8 cellular contexts compared by ENCODE assay signal in genomic region chr6:21586760-21587181, GRCh38. TPM values are rescaled to one million over a fixed set of nuclear protein-coding genes. Genes with fewer than 3 reads are reported as not detected.
DNase-seq lines count a peak whose midpoint lies in the region; ATAC-seq and TF ChIP-seq lines count a peak whose summit lies in the region.

No MANE protein-coding gene starts in this region.

- peaks cover 12% of the 10 kb centered on the region for H3K9me3 Mint-ChIP-seq in activated naive CD8-positive, alpha-beta T cell treated with anti-CD3 and anti-CD28 coated beads, Interleukin-2, amount 50 U/mL, for 24 hours

- DNase-seq in activated naive CD8-positive, alpha-beta T cell treated with anti-CD3 and anti-CD28 coated beads, Interleukin-2, amount 50 U/mL, for 24 hours: no peak
- peak; percentile 49 for DNase-seq in stomach
- DNase-seq in NCI-H1092 (lab: John Stamatoyannopoulos, UW): no peak
- no peak for DNase-seq in hepatic stellate cell (ENCODE audit: low spot score)

- TF ChIP-seq POLR2A in stomach (IDR thresholded peaks at IDR 0.05): no peak

- no peak overlapping the region for H3K27ac ChIP-seq in iPS-20b (ENCODE audit: low read length)
- peak overlapping the region; percentile 89 to 93 (median 90) for H3K27ac ChIP-seq in stomach

- H3K9ac ChIP-seq in iPS-20b (ENCODE audit: low read depth, low read length): peak overlapping the region; percentile 78; the same call in 1 of the 2 replicates

- H3K4me3 ChIP-seq in iPS-20b (ENCODE audit: low read length) (peak overlapping the region; percentile 72), stomach (peak overlapping the region; percentile 67 to 86 (median 73))

- TF ChIP-seq EP300 in stomach (IDR thresholded peaks at IDR 0.05): no peak

- H3K36me3 ChIP-seq in iPS-20b (ENCODE audit: insufficient read depth, low read depth, low read length) (no peaks in the 10 kb centered on the region), stomach (no peaks in the 10 kb centered on the region)

- no peaks in the 10 kb centered on the region for H3K9me3 ChIP-seq in iPS-20b (ENCODE audit: insufficient read depth, low read depth, low read length)
- H3K9me3 ChIP-seq in stomach: peaks cover 0 to 8% (median 3%) of the 10 kb centered on the region in 4 donors

- no peaks in the 10 kb centered on the region for H3K36me3 Mint-ChIP-seq in activated naive CD8-positive, alpha-beta T cell treated with anti-CD3 and anti-CD28 coated beads, Interleukin-2, amount 50 U/mL, for 24 hours (ENCODE audit: low read depth)

- peak overlapping the region; percentile 86 for H3K4me3 Mint-ChIP-seq in activated naive CD8-positive, alpha-beta T cell treated with anti-CD3 and anti-CD28 coated beads, Interleukin-2, amount 50 U/mL, for 24 hours

- peaks cover 14% of the 10 kb centered on the region for H3K4me1 Mint-ChIP-seq in activated naive CD8-positive, alpha-beta T cell treated with anti-CD3 and anti-CD28 coated beads, Interleukin-2, amount 50 U/mL, for 24 hours

- no peak overlapping the region for H3K27ac Mint-ChIP-seq in activated naive CD8-positive, alpha-beta T cell treated with anti-CD3 and anti-CD28 coated beads, Interleukin-2, amount 50 U/mL, for 24 hours

- H3K4me1 ChIP-seq in iPS-20b (ENCODE audit: insufficient read depth, low read length) (peaks cover 5% of the 10 kb centered on the region; the same call in 1 of the 2 replicates), stomach (peaks cover 6 to 29% (median 20%) of the 10 kb centered on the region in 4 donors)

- no peak for TF ChIP-seq CTCF in stomach (IDR thresholded peaks at IDR 0.05)

- H3K27me3 Mint-ChIP-seq in activated naive CD8-positive, alpha-beta T cell treated with anti-CD3 and anti-CD28 coated beads, Interleukin-2, amount 50 U/mL, for 24 hours: peaks cover 38% of the 10 kb centered on the region

- H3K27me3 ChIP-seq in iPS-20b (ENCODE audit: insufficient read depth, low read length) (peaks cover 30% of the 10 kb centered on the region), stomach (no peaks in the 10 kb centered on the region)

- WGBS in stomach, 5 donors: 7 to 16% (median 7%) methylated on average over 12 to 15 of the region's 15 CpGs

- peak; percentile 2 for ATAC-seq in GM18517 (IDR thresholded peaks at IDR 0.05; ENCODE audit: unreplicated experiment)
- peak; percentile 4 for ATAC-seq in HG03103 (IDR thresholded peaks at IDR 0.05; ENCODE audit: low read depth, unreplicated experiment)
- no peak for ATAC-seq in activated naive CD8-positive, alpha-beta T cell treated with anti-CD3 and anti-CD28 coated beads, Interleukin-2, amount 50 U/mL, for 24 hours
- ATAC-seq in HG03565 (IDR thresholded peaks at IDR 0.05; ENCODE audit: unreplicated experiment): no peak

- intact Hi-C loops in stomach (cut with DNase I; ENCODE audit: low total_unique reads): loop anchor here (10.0 kb wide), 1 partner anchor 1022 kb away; no protein-coding TSS in a partner anchor

RNA-seq across cellular contexts. Expression of gene SOX4, which starts 6.8 kb away (rescaled TPM):
- total RNA-seq in stomach: 10 to 100 TPM in 4 of 5 donors, 1 to 10 TPM in 1; 1.2 to 62.0 (median 28.1) TPM
- polyA plus RNA-seq in stomach: 10 to 100 TPM in 2 of 3 donors, 1 to 10 TPM in 1; 5.3 to 21.3 (median 11.8) TPM

Comparison
In these comparisons a context has a peak if more than half of its experiments do, and no peak if none do; other contexts are left out.
1. ATAC-seq: peak in GM18517 (single experiment) and HG03103 (single experiment); none in activated naive CD8-positive, alpha-beta T cell treated with anti-CD3 and anti-CD28 coated beads, Interleukin-2, amount 50 U/mL, for 24 hours (single experiment) and HG03565 (single experiment).